In genomic region chr5:151147033-151147432, GRCh38 we compare ENCODE assay signal across 28 cellular contexts. TPM values are rescaled to one million over a fixed set of nuclear protein-coding genes. Genes with fewer than 3 reads are reported as not detected.
DNase-seq lines count a peak whose midpoint lies in the region; ATAC-seq and TF ChIP-seq lines count a peak whose summit lies in the region.
"Had no signal": no experiment of that assay in that cellular context is flagged by ENCODE, and none has a peak within 500 bp of the region (broad histone marks: within the 10 kb centered on the region; RNA-seq: fewer than 3 reads in every experiment).

No MANE protein-coding gene starts in this region.

- CTCF ChIA-PET in activated CD8-positive, alpha-beta T cell treated with anti-CD3 and anti-CD28 coated beads for 36 hours (lab: Charles Lee), result interaction anchor here (1.2 to 8.3 kb wide), 4 partner anchors 8 to 95 kb away, joined by 3 to 114 read pairs (median 56); no protein-coding TSS in a partner anchor

- no peak overlapping the region for H2BK12ac ChIP-seq in trophoblast cell (ENCODE audit: low read length)

- POLR2A ChIA-PET in activated CD8-positive, alpha-beta T cell treated with anti-CD3 and anti-CD28 coated beads for 36 hours (lab: Charles Lee), result interaction anchor here (1.3 kb wide), 1 partner anchor 18 kb away, joined by 3 read pairs; no protein-coding TSS in a partner anchor

- H4K91ac ChIP-seq in trophoblast cell (ENCODE audit: low read depth, low read length), result no peak overlapping the region

- H3K27ac Mint-ChIP-seq in stimulated activated naive CD8-positive, alpha-beta T cell treated with anti-CD3 and anti-CD28 coated beads, Interleukin-15, Interleukin-2, amounts not matched to agents 100 ng/mL and 50 ng/mL, for 24 hours, result peak overlapping the region; percentile 43
- peak overlapping the region; percentile 17 for H3K27ac Mint-ChIP-seq in activated CD8-positive, alpha-beta T cell treated with anti-CD3 and anti-CD28 coated beads for 36 hours
- H3K27ac Mint-ChIP-seq in immature natural killer cell, result peak overlapping the region; percentile 86 to 97 (median 92)
- H3K27ac Mint-ChIP-seq in type B pancreatic cell, result peak overlapping the region; percentile 34
- H3K27ac Mint-ChIP-seq: mesothelial cell of epicardium; T-helper 2 cell treated with Interferon-gamma antibody and Interleukin-4, amounts not matched to agents 5 μg/mL and 100 μg/mL, for 36 hours had no signal

- H3K18ac ChIP-seq in trophoblast cell (ENCODE audit: low read length), result no peak overlapping the region

- no peak overlapping the region for H3K23ac ChIP-seq in trophoblast cell (ENCODE audit: low read length)

- H3K36me3 Mint-ChIP-seq in stimulated activated naive CD8-positive, alpha-beta T cell treated with anti-CD3 and anti-CD28 coated beads, Interleukin-15, Interleukin-2, amounts not matched to agents 100 ng/mL and 50 ng/mL, for 24 hours (ENCODE audit: low read depth), result peaks cover 79% of the 10 kb centered on the region
- H3K36me3 Mint-ChIP-seq in activated CD8-positive, alpha-beta T cell treated with anti-CD3 and anti-CD28 coated beads for 36 hours (ENCODE audit: low read depth), result peaks cover 62% of the 10 kb centered on the region
- H3K36me3 Mint-ChIP-seq in immature natural killer cell, result peaks cover 6 to 35% (median 19%) of the 10 kb centered on the region in 3 donors
- H3K36me3 Mint-ChIP-seq in type B pancreatic cell, result peaks cover 16% of the 10 kb centered on the region

- no peak overlapping the region for H4K8ac ChIP-seq in trophoblast cell (ENCODE audit: low read depth, low read length)

- H3K4me2 ChIP-seq in trophoblast cell (ENCODE audit: low read length), result no peak overlapping the region
- H3K4me2 ChIP-seq: SK-N-SH had no signal

- H2BK5ac ChIP-seq in trophoblast cell (ENCODE audit: low read depth, low read length, poor library complexity), result no peak overlapping the region

- TF ChIP-seq CTCF in activated CD8-positive, alpha-beta T cell treated with anti-CD3 and anti-CD28 coated beads for 36 hours (IDR thresholded peaks at IDR 0.05), result no peak
- TF ChIP-seq CTCF in type B pancreatic cell (conservative IDR thresholded peaks at IDR 0.05), result no peak

- H2BK120ac ChIP-seq in trophoblast cell (ENCODE audit: insufficient read depth, low read length, poor library complexity), result no peak overlapping the region

- no peak for ATAC-seq in stimulated activated naive CD8-positive, alpha-beta T cell treated with anti-CD3 and anti-CD28 coated beads, Interleukin-15, Interleukin-2, amounts not matched to agents 100 U/mL and 50 U/mL, for 24 hours
- ATAC-seq in activated CD8-positive, alpha-beta T cell treated with anti-CD3 and anti-CD28 coated beads for 36 hours, result no peak
- ATAC-seq: esophagus mucosa, right cardiac atrium had no signal

- no peak for DNase-seq in stimulated activated naive CD8-positive, alpha-beta T cell treated with anti-CD3 and anti-CD28 coated beads, Interleukin-15, Interleukin-2, amounts not matched to agents 100 U/mL and 50 U/mL, for 24 hours
- no peak for DNase-seq in activated CD8-positive, alpha-beta T cell treated with anti-CD3 and anti-CD28 coated beads for 36 hours
- DNase-seq in immature natural killer cell, result no peak
- no peak for DNase-seq in type B pancreatic cell (ENCODE audit: extremely low spot score, unreplicated experiment)
- no peak for DNase-seq in trophoblast cell
- no peak for DNase-seq in central memory CD4-positive, alpha-beta T cell
- no peak for DNase-seq in RPMI8226
- DNase-seq: activated CD4-positive, alpha-beta T cell treated with anti-CD3 and anti-CD28 coated beads, Interleukin-2, amount 50 U/mL, for 4 hours; DMS 273 treated with DMSO at 0.1 percent for 48 hours; foreskin melanocyte; hypothalamus; IMR-90; NCI-H2081; NCI-H774; nephron progenitor cell; right cardiac atrium; SK-N-SH; spleen; stimulated activated CD4-positive, alpha-beta T cell treated with anti-CD3 and anti-CD28 coated beads, Interleukin-4, amount 100 ng/mL, for 1 hour; stimulated activated naive CD4-positive, alpha-beta T cell treated with Interleukin-2 at 50 U/mL for 16 hours; thyroid gland had no signal

- no peak overlapping the region for H3K9ac ChIP-seq in trophoblast cell (ENCODE audit: low read length)
- H3K9ac ChIP-seq: parathyroid adenoma, SK-N-SH had no signal

- no peak overlapping the region for H3K4me3 ChIP-seq in trophoblast cell (ENCODE audit: low read depth, low read length)
- H3K4me3 ChIP-seq: coronary artery, spleen, thyroid gland had no signal

- H3K4me1 Mint-ChIP-seq in stimulated activated naive CD8-positive, alpha-beta T cell treated with anti-CD3 and anti-CD28 coated beads, Interleukin-15, Interleukin-2, amounts not matched to agents 100 ng/mL and 50 ng/mL, for 24 hours (ENCODE audit: low read depth), result peaks cover 100% of the 10 kb centered on the region
- peaks cover 95% of the 10 kb centered on the region for H3K4me1 Mint-ChIP-seq in activated CD8-positive, alpha-beta T cell treated with anti-CD3 and anti-CD28 coated beads for 36 hours (ENCODE audit: low read depth)
- H3K4me1 Mint-ChIP-seq in immature natural killer cell (peaks cover 97 to 100% of the 10 kb centered on the region in 2 donors), type B pancreatic cell (ENCODE audit: unreplicated experiment) (peaks cover 49% of the 10 kb centered on the region)

- H3K14ac ChIP-seq in trophoblast cell (ENCODE audit: low read length), result no peak overlapping the region

- H3K4me1 ChIP-seq in trophoblast cell (ENCODE audit: control insufficient read depth in 1 of 2, insufficient read depth in 2 of 2, low read length in 2 of 2), result peaks cover 5 to 10% of the 10 kb centered on the region in 2 experiments

- no peaks in the 10 kb centered on the region for H3K79me1 ChIP-seq in trophoblast cell (ENCODE audit: low read length)

- H2AFZ ChIP-seq in trophoblast cell (ENCODE audit: insufficient read depth, low read length, poor library complexity), result no peak overlapping the region
- H2AFZ ChIP-seq: parathyroid adenoma had no signal

- H3K79me2 ChIP-seq in trophoblast cell (ENCODE audit: control insufficient read depth, insufficient read depth, low read length, poor library complexity), result no peaks in the 10 kb centered on the region

- H2AK5ac ChIP-seq in trophoblast cell (ENCODE audit: low read length), result no peak overlapping the region

- no peak overlapping the region for H3K4me3 Mint-ChIP-seq in stimulated activated naive CD8-positive, alpha-beta T cell treated with anti-CD3 and anti-CD28 coated beads, Interleukin-15, Interleukin-2, amounts not matched to agents 100 ng/mL and 50 ng/mL, for 24 hours
- H3K4me3 Mint-ChIP-seq in activated CD8-positive, alpha-beta T cell treated with anti-CD3 and anti-CD28 coated beads for 36 hours, result no peak overlapping the region
- peak overlapping the region in 4 of 5 donors; percentile 44 to 86 (median 78) for H3K4me3 Mint-ChIP-seq in immature natural killer cell
- H3K4me3 Mint-ChIP-seq in type B pancreatic cell, result no peak overlapping the region
- H3K4me3 Mint-ChIP-seq: mesothelial cell of epicardium; nephron progenitor cell; T-helper 2 cell treated with Interferon-gamma antibody and Interleukin-4, amounts not matched to agents 5 μg/mL and 100 μg/mL, for 36 hours had no signal

- no peaks in the 10 kb centered on the region for H3K9me3 ChIP-seq in trophoblast cell (ENCODE audit: insufficient read depth, low read depth, low read length)
- H3K9me3 ChIP-seq: SK-N-SH, spleen, thyroid gland had no signal

- no peak overlapping the region for H3K4ac ChIP-seq in trophoblast cell (ENCODE audit: low read depth, low read length)

- H3K27me3 Mint-ChIP-seq in stimulated activated naive CD8-positive, alpha-beta T cell treated with anti-CD3 and anti-CD28 coated beads, Interleukin-15, Interleukin-2, amounts not matched to agents 100 ng/mL and 50 ng/mL, for 24 hours, result no peaks in the 10 kb centered on the region
- no peaks in the 10 kb centered on the region for H3K27me3 Mint-ChIP-seq in activated CD8-positive, alpha-beta T cell treated with anti-CD3 and anti-CD28 coated beads for 36 hours
- H3K27me3 Mint-ChIP-seq in immature natural killer cell (ENCODE audit: low read depth in 3 of 3) (peaks cover 0 to 7% (median 2%) of the 10 kb centered on the region in 3 donors), type B pancreatic cell (no peaks in the 10 kb centered on the region)

- no peak overlapping the region for H3K27ac ChIP-seq in trophoblast cell (ENCODE audit: low read depth, low read length)
- H3K27ac ChIP-seq: C4-2B, coronary artery, parathyroid adenoma, thyroid gland had no signal

- intact Hi-C loops in activated CD8-positive, alpha-beta T cell treated with anti-CD3 and anti-CD28 coated beads for 36 hours (cut with micrococcal nuclease), result no loop called here

- no CpG with 5 or more reads among the region's 4 CpGs for WGBS in trophoblast cell (ENCODE audit: extremely low coverage, insufficient coverage, insufficient read length)

- peaks cover 15 to 17% of the 10 kb centered on the region in 2 experiments for H3K36me3 ChIP-seq in trophoblast cell (ENCODE audit: control insufficient read depth in 1 of 2, insufficient read depth in 2 of 2, low read length in 2 of 2)

- no peaks in the 10 kb centered on the region for H3K9me3 Mint-ChIP-seq in stimulated activated naive CD8-positive, alpha-beta T cell treated with anti-CD3 and anti-CD28 coated beads, Interleukin-15, Interleukin-2, amounts not matched to agents 100 ng/mL and 50 ng/mL, for 24 hours
- H3K9me3 Mint-ChIP-seq in activated CD8-positive, alpha-beta T cell treated with anti-CD3 and anti-CD28 coated beads for 36 hours, result no peaks in the 10 kb centered on the region
- H3K9me3 Mint-ChIP-seq in immature natural killer cell (no peaks in the 10 kb centered on the region), type B pancreatic cell (no peaks in the 10 kb centered on the region)
- H3K9me3 Mint-ChIP-seq: mesothelial cell of epicardium; nephron progenitor cell; T-helper 2 cell treated with Interferon-gamma antibody and Interleukin-4, amounts not matched to agents 5 μg/mL and 100 μg/mL, for 36 hours had no signal

- H4K12ac ChIP-seq in trophoblast cell (ENCODE audit: low read depth, low read length), result no peak overlapping the region

- no peaks in the 10 kb centered on the region for H3K27me3 ChIP-seq in trophoblast cell (ENCODE audit: insufficient read depth, low read length)
- H3K27me3 ChIP-seq: spleen, thyroid gland had no signal

RNA-seq across cellular contexts. Expression of gene ANXA6, which starts 10.5 kb away (rescaled TPM):
- 100 to 1,000 TPM; 328 to 336 TPM for total RNA-seq in activated CD8-positive, alpha-beta T cell treated with anti-CD3 and anti-CD28 coated beads for 36 hours
- 100 to 1,000 TPM; 313 to 679 (median 395) TPM for polyA plus RNA-seq in immature natural killer cell
- total RNA-seq in type B pancreatic cell (ENCODE audit: low replicate concordance), result 42.8 and 200 TPM in 2 replicates
- polyA plus RNA-seq in trophoblast cell (2013), result 81.4 and 88.5 TPM in 2 replicates

Comparison
In these comparisons a context has a peak if more than half of its experiments do, and no peak if none do; other contexts are left out.
1. H3K27ac Mint-ChIP-seq: peak in every context shown above with its lines; median percentile 92 in immature natural killer cell; 43 in stimulated activated naive CD8-positive, alpha-beta T cell treated with anti-CD3 and anti-CD28 coated beads, Interleukin-15, Interleukin-2, amounts not matched to agents 100 ng/mL and 50 ng/mL, for 24 hours; 34 in type B pancreatic cell; 17 in activated CD8-positive, alpha-beta T cell treated with anti-CD3 and anti-CD28 coated beads for 36 hours.
2. H3K4me3 Mint-ChIP-seq: peak in immature natural killer cell (4 of 5); none in stimulated activated naive CD8-positive, alpha-beta T cell treated with anti-CD3 and anti-CD28 coated beads, Interleukin-15, Interleukin-2, amounts not matched to agents 100 ng/mL and 50 ng/mL, for 24 hours (single experiment), activated CD8-positive, alpha-beta T cell treated with anti-CD3 and anti-CD28 coated beads for 36 hours (single experiment) and type B pancreatic cell (single experiment).